In genomic region chr3:35394400-35394799, GRCh38 we compare ENCODE assay signal across 3 cellular contexts.
TF ChIP-seq lines count a peak whose summit lies in the region.

No MANE protein-coding gene starts in this region.

TF ChIP-seq in SK-N-SH, 30 proteins besides CTCF, POLR2A, EP300 and RAD21 (continued from another document):
- TF ChIP-seq, protein P1, sequence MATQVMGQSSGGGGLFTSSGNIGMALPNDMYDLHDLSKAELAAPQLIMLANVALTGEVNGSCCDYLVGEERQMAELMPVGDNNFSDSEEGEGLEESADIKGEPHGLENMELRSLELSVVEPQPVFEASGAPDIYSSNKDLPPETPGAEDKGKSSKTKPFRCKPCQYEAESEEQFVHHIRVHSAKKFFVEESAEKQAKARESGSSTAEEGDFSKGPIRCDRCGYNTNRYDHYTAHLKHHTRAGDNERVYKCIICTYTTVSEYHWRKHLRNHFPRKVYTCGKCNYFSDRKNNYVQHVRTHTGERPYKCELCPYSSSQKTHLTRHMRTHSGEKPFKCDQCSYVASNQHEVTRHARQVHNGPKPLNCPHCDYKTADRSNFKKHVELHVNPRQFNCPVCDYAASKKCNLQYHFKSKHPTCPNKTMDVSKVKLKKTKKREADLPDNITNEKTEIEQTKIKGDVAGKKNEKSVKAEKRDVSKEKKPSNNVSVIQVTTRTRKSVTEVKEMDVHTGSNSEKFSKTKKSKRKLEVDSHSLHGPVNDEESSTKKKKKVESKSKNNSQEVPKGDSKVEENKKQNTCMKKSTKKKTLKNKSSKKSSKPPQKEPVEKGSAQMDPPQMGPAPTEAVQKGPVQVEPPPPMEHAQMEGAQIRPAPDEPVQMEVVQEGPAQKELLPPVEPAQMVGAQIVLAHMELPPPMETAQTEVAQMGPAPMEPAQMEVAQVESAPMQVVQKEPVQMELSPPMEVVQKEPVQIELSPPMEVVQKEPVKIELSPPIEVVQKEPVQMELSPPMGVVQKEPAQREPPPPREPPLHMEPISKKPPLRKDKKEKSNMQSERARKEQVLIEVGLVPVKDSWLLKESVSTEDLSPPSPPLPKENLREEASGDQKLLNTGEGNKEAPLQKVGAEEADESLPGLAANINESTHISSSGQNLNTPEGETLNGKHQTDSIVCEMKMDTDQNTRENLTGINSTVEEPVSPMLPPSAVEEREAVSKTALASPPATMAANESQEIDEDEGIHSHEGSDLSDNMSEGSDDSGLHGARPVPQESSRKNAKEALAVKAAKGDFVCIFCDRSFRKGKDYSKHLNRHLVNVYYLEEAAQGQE (IDR thresholded peaks at IDR 0.05; ENCODE audit: low read depth, low read length), result no peak
- TF ChIP-seq CHD2 (IDR thresholded peaks at IDR 0.05; ENCODE audit: low read length, partially characterized antibody), result no peak
- no peak for TF ChIP-seq SMC3 (IDR thresholded peaks at IDR 0.05; ENCODE audit: low read depth, low read length)
- no peak; the same call in 1 of the 2 replicates for TF ChIP-seq GATA2 (CRISPR knock-in tag; IDR thresholded peaks at IDR 0.05)
- TF ChIP-seq, protein P2, sequence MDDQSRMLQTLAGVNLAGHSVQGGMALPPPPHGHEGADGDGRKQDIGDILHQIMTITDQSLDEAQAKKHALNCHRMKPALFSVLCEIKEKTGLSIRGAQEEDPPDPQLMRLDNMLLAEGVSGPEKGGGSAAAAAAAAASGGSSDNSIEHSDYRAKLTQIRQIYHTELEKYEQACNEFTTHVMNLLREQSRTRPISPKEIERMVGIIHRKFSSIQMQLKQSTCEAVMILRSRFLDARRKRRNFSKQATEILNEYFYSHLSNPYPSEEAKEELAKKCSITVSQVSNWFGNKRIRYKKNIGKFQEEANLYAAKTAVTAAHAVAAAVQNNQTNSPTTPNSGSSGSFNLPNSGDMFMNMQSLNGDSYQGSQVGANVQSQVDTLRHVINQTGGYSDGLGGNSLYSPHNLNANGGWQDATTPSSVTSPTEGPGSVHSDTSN (IDR thresholded peaks at IDR 0.05), result no peak
- TF ChIP-seq, protein P3, sequence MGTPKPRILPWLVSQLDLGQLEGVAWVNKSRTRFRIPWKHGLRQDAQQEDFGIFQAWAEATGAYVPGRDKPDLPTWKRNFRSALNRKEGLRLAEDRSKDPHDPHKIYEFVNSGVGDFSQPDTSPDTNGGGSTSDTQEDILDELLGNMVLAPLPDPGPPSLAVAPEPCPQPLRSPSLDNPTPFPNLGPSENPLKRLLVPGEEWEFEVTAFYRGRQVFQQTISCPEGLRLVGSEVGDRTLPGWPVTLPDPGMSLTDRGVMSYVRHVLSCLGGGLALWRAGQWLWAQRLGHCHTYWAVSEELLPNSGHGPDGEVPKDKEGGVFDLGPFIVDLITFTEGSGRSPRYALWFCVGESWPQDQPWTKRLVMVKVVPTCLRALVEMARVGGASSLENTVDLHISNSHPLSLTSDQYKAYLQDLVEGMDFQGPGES (IDR thresholded peaks at IDR 0.05; ENCODE audit: low read depth, low read length), result no peak
- no peak for TF ChIP-seq TEAD4 (IDR thresholded peaks at IDR 0.05; ENCODE audit: borderline replicate concordance, insufficient read depth)
- TF ChIP-seq FOXJ3 (CRISPR knock-in tag; IDR thresholded peaks at IDR 0.05), result no peak
- no peak for TF ChIP-seq MXI1 (IDR thresholded peaks at IDR 0.05; ENCODE audit: low read depth, low read length)
- TF ChIP-seq TCF12 (IDR thresholded peaks at IDR 0.05), result no peak
- TF ChIP-seq FOXM1 (IDR thresholded peaks at IDR 0.05; ENCODE audit: low read depth), result no peak
- TF ChIP-seq RFX5 (IDR thresholded peaks at IDR 0.05; ENCODE audit: low read length), result no peak
- TF ChIP-seq FOSL2 (IDR thresholded peaks at IDR 0.05; ENCODE audit: borderline replicate concordance, low read depth), result no peak
- TF ChIP-seq ELF1 (IDR thresholded peaks at IDR 0.05), result no peak
- no peak for TF ChIP-seq RCOR1 (IDR thresholded peaks at IDR 0.05; ENCODE audit: low read length)
- TF ChIP-seq MEF2A (IDR thresholded peaks at IDR 0.05; ENCODE audit: borderline replicate concordance, low read depth), result no peak
- no peak for TF ChIP-seq TAF1 (IDR thresholded peaks at IDR 0.05; ENCODE audit: borderline replicate concordance, low read depth, low read length)

TF ChIP-seq in SK-N-SH treated with all-trans-retinoic acid at 6 μM for 48 hours, 23 proteins besides CTCF, POLR2A, EP300 and RAD21 (continued from another document):
- TF ChIP-seq TSHZ2 (CRISPR knock-in tag; IDR thresholded peaks at IDR 0.05), result no peak

TF ChIP-seq in GM23338, 12 proteins besides CTCF, POLR2A, EP300 and RAD21 (continued from another document):
- TF ChIP-seq, protein P1 (IDR thresholded peaks at IDR 0.05; ENCODE audit: unreplicated experiment), result no peak
- no peak for TF ChIP-seq NANOG (IDR thresholded peaks at IDR 0.05; ENCODE audit: borderline replicate concordance)
